27 cellular contexts compared by ENCODE assay signal in genomic region chr2:79564065-79564464, GRCh38. TPM values are rescaled to one million over a fixed set of nuclear protein-coding genes. Genes with fewer than 3 reads are reported as not detected.
A peak's percentile ranks its signal among the peaks of the same experiment; 100 is the strongest.
DNase-seq lines count a peak whose midpoint lies in the region; ATAC-seq, FAIRE-seq and TF ChIP-seq lines count a peak whose summit lies in the region.
"Had no signal": no experiment of that assay in that cellular context is flagged by ENCODE, and none has a peak within 500 bp of the region (broad histone marks: within the 10 kb centered on the region; RNA-seq: fewer than 3 reads in every experiment).

No MANE protein-coding gene starts in this region.

- no peaks in the 10 kb centered on the region for H3K27me3 ChIP-seq in H7 (ENCODE audit: control insufficient read depth, insufficient read depth, low read length)
- H3K27me3 ChIP-seq: BE2C, BLaER1 had no signal

- H3K36me3 Mint-ChIP-seq in WTC11 (no peaks in the 10 kb centered on the region), nephron progenitor cell (ENCODE audit: low read depth) (no peaks in the 10 kb centered on the region)
- H3K36me3 Mint-ChIP-seq in activated CD4-positive, alpha-beta memory T cell treated with anti-CD3 and anti-CD28 coated beads, Interleukin-2, amount 10 ng/mL, durations not matched to agents 7 days and 5 days (ENCODE audit: low read depth): no peaks in the 10 kb centered on the region
- H3K36me3 Mint-ChIP-seq: CD14-positive monocyte; CD4-positive, alpha-beta memory T cell; CD4-positive, CD25-positive, alpha-beta regulatory T cell; CD8-positive, alpha-beta memory T cell had no signal

- ATAC-seq in WTC11: no peak
- no peak for ATAC-seq in Right ventricle myocardium inferior
- ATAC-seq: GM12878 had no signal

- H3K4me1 Mint-ChIP-seq in WTC11 (peaks cover 19% of the 10 kb centered on the region), nephron progenitor cell (no peaks in the 10 kb centered on the region)
- H3K4me1 Mint-ChIP-seq in activated CD4-positive, alpha-beta memory T cell treated with anti-CD3 and anti-CD28 coated beads, Interleukin-2, amount 10 ng/mL, durations not matched to agents 7 days and 5 days: no peaks in the 10 kb centered on the region
- H3K4me1 Mint-ChIP-seq: CD14-positive monocyte; CD4-positive, alpha-beta memory T cell; CD4-positive, CD25-positive, alpha-beta regulatory T cell; CD8-positive, alpha-beta memory T cell had no signal

- H3K36me3 ChIP-seq in kidney (ENCODE audit: control insufficient read depth in 1 of 2, insufficient read depth in 2 of 2, low read length in 2 of 2) (no peaks in the 10 kb centered on the region), H7 (replicated peaks; ENCODE audit: control insufficient read depth, insufficient read depth, low read length) (no peaks in the 10 kb centered on the region)
- H3K36me3 ChIP-seq: BE2C, BLaER1 had no signal

- H3K4me1 ChIP-seq in kidney (ENCODE audit: control insufficient read depth in 1 of 2, insufficient read depth in 1 of 2, low read depth in 1 of 2, low read length in 2 of 2): no peaks in the 10 kb centered on the region
- H3K4me1 ChIP-seq: BE2C, BLaER1 had no signal

- CTCF ChIA-PET in WTC11 (lab: Charles Lee): no interaction called here
- CTCF ChIA-PET in activated CD4-positive, alpha-beta memory T cell treated with anti-CD3 and anti-CD28 coated beads, Interleukin-2, amount 10 ng/mL, durations not matched to agents 7 days and 5 days (lab: Charles Lee): no interaction called here

- no peak overlapping the region for H3K9ac ChIP-seq in kidney (ENCODE audit: low read length in 2 of 2)
- H3K9ac ChIP-seq: BLaER1 had no signal

- no peak overlapping the region for H3K4me3 ChIP-seq in kidney (ENCODE audit: low read length in 2 of 2)
- H3K4me3 ChIP-seq in H7 (ENCODE audit: insufficient read depth, low read depth, low read length): no peak overlapping the region
- H3K4me3 ChIP-seq: BLaER1, GM12878 had no signal

- no peak overlapping the region for H3K27ac ChIP-seq in kidney (ENCODE audit: low read depth in 2 of 2, low read length in 2 of 2)
- H3K27ac ChIP-seq: 22Rv1, BLaER1 had no signal

- H3K9me3 ChIP-seq in kidney (ENCODE audit: control insufficient read depth in 1 of 2, low read length in 2 of 2): no peaks in the 10 kb centered on the region
- H3K9me3 ChIP-seq: BE2C, BLaER1 had no signal

- no peak overlapping the region for H3K27ac Mint-ChIP-seq in WTC11
- no peak overlapping the region for H3K27ac Mint-ChIP-seq in activated CD4-positive, alpha-beta memory T cell treated with anti-CD3 and anti-CD28 coated beads, Interleukin-2, amount 10 ng/mL, durations not matched to agents 7 days and 5 days
- no peak overlapping the region for H3K27ac Mint-ChIP-seq in nephron progenitor cell
- H3K27ac Mint-ChIP-seq: CD14-positive monocyte; CD4-positive, alpha-beta memory T cell; CD4-positive, CD25-positive, alpha-beta regulatory T cell; CD8-positive, alpha-beta memory T cell had no signal

- POLR2A ChIA-PET in WTC11 (lab: Charles Lee): no interaction called here
- POLR2A ChIA-PET in activated CD4-positive, alpha-beta memory T cell treated with anti-CD3 and anti-CD28 coated beads, Interleukin-2, amount 10 ng/mL, durations not matched to agents 7 days and 5 days (lab: Charles Lee): no interaction called here

- H3K27me3 Mint-ChIP-seq in WTC11 (ENCODE audit: low read depth) (no peaks in the 10 kb centered on the region), nephron progenitor cell (ENCODE audit: low read depth, poor library complexity) (no peaks in the 10 kb centered on the region)
- H3K27me3 Mint-ChIP-seq in activated CD4-positive, alpha-beta memory T cell treated with anti-CD3 and anti-CD28 coated beads, Interleukin-2, amount 10 ng/mL, durations not matched to agents 7 days and 5 days: no peaks in the 10 kb centered on the region
- H3K27me3 Mint-ChIP-seq: CD4-positive, alpha-beta memory T cell; CD4-positive, CD25-positive, alpha-beta regulatory T cell; CD8-positive, alpha-beta memory T cell had no signal

- H3K9me3 Mint-ChIP-seq in WTC11 (peaks cover 11% of the 10 kb centered on the region), nephron progenitor cell (no peaks in the 10 kb centered on the region)
- H3K9me3 Mint-ChIP-seq in activated CD4-positive, alpha-beta memory T cell treated with anti-CD3 and anti-CD28 coated beads, Interleukin-2, amount 10 ng/mL, durations not matched to agents 7 days and 5 days: peaks cover 18% of the 10 kb centered on the region

- intact Hi-C loops in kidney (cut with DNase I): no loop called here
- intact Hi-C loops in Right ventricle myocardium inferior (cut with DNase I): no loop called here

- FAIRE-seq in A204.1 (lab: Jason Lieb, UNC) (peak; percentile 87), RCC 7860 (lab: Jason Lieb, UNC) (peak; percentile 45), kidney (lab: Jason Lieb, UNC) (peak; percentile 27)
- FAIRE-seq: GM12878, GM12892, GM18507, GM19239 had no signal

- DNase-seq in RCC 7860 (ENCODE audit: low spot score): no peak
- DNase-seq in WTC11 (ENCODE audit: low spot score): no peak
- DNase-seq in kidney: no peak
- no peak for DNase-seq in activated CD4-positive, alpha-beta memory T cell treated with anti-CD3 and anti-CD28 coated beads, Interleukin-2, amount 10 ng/mL, durations not matched to agents 7 days and 5 days
- DNase-seq in H7: no peak
- DNase-seq in nephron progenitor cell: no peak
- DNase-seq in Right ventricle myocardium inferior (ENCODE audit: missing footprints): no peak
- DNase-seq: ACHN; BE2C; C1 segment of cervical spinal cord; CD4-positive, alpha-beta memory T cell; CD4-positive, CD25-positive, alpha-beta regulatory T cell; CD8-positive, alpha-beta memory T cell; COR-L47; DMS 273 treated with DMSO at 0.1 percent for 48 hours; DMS79 treated with DMSO at 0.1 percent for 48 hours; GDM1 had no signal

- H3K4me3 Mint-ChIP-seq in WTC11 (no peak overlapping the region), nephron progenitor cell (no peak overlapping the region)
- H3K4me3 Mint-ChIP-seq in activated CD4-positive, alpha-beta memory T cell treated with anti-CD3 and anti-CD28 coated beads, Interleukin-2, amount 10 ng/mL, durations not matched to agents 7 days and 5 days: no peak overlapping the region
- H3K4me3 Mint-ChIP-seq: CD14-positive monocyte; CD4-positive, alpha-beta memory T cell; CD4-positive, CD25-positive, alpha-beta regulatory T cell; CD8-positive, alpha-beta memory T cell had no signal

- no peak for TF ChIP-seq CTCF in WTC11 (IDR thresholded peaks at IDR 0.05)
- TF ChIP-seq CTCF in kidney (IDR thresholded peaks at IDR 0.05; ENCODE audit: borderline replicate concordance, extremely low read depth, insufficient read depth): no peak
- TF ChIP-seq CTCF in nephron progenitor cell (IDR thresholded peaks at IDR 0.05): no peak

TF ChIP-seq in WTC11, 78 proteins besides CTCF, POLR2A, EP300 and RAD21:
- TF ChIP-seq ZNF671 (CRISPR knock-in tag; IDR thresholded peaks at IDR 0.05) (no peak), ZNF121 (CRISPR knock-in tag; IDR thresholded peaks at IDR 0.05) (no peak), NFYB (CRISPR knock-in tag; conservative IDR thresholded peaks at IDR 0.05; ENCODE audit: low read depth) (no peak), SMAD4 (CRISPR knock-in tag; IDR thresholded peaks at IDR 0.05) (no peak), HMGA2 (CRISPR knock-in tag; IDR thresholded peaks at IDR 0.05) (peak; percentile 94)
- TF ChIP-seq, protein P1, sequence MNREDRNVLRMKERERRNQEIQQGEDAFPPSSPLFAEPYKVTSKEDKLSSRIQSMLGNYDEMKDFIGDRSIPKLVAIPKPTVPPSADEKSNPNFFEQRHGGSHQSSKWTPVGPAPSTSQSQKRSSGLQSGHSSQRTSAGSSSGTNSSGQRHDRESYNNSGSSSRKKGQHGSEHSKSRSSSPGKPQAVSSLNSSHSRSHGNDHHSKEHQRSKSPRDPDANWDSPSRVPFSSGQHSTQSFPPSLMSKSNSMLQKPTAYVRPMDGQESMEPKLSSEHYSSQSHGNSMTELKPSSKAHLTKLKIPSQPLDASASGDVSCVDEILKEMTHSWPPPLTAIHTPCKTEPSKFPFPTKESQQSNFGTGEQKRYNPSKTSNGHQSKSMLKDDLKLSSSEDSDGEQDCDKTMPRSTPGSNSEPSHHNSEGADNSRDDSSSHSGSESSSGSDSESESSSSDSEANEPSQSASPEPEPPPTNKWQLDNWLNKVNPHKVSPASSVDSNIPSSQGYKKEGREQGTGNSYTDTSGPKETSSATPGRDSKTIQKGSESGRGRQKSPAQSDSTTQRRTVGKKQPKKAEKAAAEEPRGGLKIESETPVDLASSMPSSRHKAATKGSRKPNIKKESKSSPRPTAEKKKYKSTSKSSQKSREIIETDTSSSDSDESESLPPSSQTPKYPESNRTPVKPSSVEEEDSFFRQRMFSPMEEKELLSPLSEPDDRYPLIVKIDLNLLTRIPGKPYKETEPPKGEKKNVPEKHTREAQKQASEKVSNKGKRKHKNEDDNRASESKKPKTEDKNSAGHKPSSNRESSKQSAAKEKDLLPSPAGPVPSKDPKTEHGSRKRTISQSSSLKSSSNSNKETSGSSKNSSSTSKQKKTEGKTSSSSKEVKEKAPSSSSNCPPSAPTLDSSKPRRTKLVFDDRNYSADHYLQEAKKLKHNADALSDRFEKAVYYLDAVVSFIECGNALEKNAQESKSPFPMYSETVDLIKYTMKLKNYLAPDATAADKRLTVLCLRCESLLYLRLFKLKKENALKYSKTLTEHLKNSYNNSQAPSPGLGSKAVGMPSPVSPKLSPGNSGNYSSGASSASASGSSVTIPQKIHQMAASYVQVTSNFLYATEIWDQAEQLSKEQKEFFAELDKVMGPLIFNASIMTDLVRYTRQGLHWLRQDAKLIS (CRISPR knock-in tag; IDR thresholded peaks at IDR 0.05; ENCODE audit: borderline replicate concordance): no peak

RNA-seq across cellular contexts. Expression of gene CTNNA2, which starts 51.2 kb away (rescaled TPM):
- total RNA-seq in WTC11 (2021) (3.8 to 6.7 TPM (median 5.7 TPM) in 3 replicates), kidney (not detected), Right ventricle myocardium inferior (not detected)
- polyA plus RNA-seq in kidney (ENCODE audit: insufficient read depth, low read depth, low replicate concordance): 0.47 TPM
- not detected for total RNA-seq in activated CD4-positive, alpha-beta memory T cell treated with anti-CD3 and anti-CD28 coated beads, Interleukin-2, amount 10 ng/mL, durations not matched to agents 7 days and 5 days
- 0.92 and 2.6 TPM in 2 replicates for total RNA-seq in H7 (2014; rRNA removed; shearing (Covaris generic))
- total RNA-seq: A673; CD4-positive, alpha-beta memory T cell; CD4-positive, CD25-positive, alpha-beta regulatory T cell; CD8-positive, alpha-beta memory T cell had no signal
- polyA plus RNA-seq: AG04450; CD14-positive monocyte; CD4-positive, alpha-beta memory T cell; CD4-positive, CD25-positive, alpha-beta regulatory T cell; CD8-positive, alpha-beta memory T cell had no signal
